28 cellular contexts compared by ENCODE assay signal in the genomic region with DNA sequence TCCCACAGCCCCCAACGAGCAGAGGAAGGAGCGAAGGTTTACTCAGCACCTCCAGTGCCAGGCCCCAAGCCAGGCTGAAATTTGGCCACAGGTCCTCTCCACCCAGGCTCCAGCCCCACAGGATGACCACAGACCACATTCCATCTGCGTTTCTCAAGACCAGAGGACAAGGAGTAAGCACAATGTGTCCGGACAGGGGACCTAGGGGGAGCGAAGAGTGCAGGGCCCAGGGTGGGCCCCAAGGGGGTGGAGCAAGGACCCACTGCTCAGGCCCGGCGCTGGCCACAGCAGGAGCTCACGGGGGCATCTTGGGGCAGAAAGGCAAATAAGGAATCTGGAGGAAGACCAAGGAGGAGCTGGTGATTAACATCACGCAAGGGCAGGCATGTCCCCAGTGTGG.
A peak's percentile ranks its signal among the peaks of the same experiment; 100 is the strongest.
DNase-seq lines count a peak whose midpoint lies in the region; ATAC-seq, FAIRE-seq and TF ChIP-seq lines count a peak whose summit lies in the region.
"Had no signal": no experiment of that assay in that cellular context is flagged by ENCODE, and none has a peak within 500 bp of the region (broad histone marks: within the 10 kb centered on the region; RNA-seq: fewer than 3 reads in every experiment).

No MANE protein-coding gene starts in this region.

- DNase-seq in right lobe of liver (peak in 2 of 3 donors; percentile 26 to 40), HepG2 (ENCODE audit: low spot score) (no peak), astrocyte of the spinal cord (ENCODE audit: low read depth, low spot score) (peak; percentile 49), hepatic stellate cell (ENCODE audit: low spot score) (peak; percentile 35), NCI-H526 treated with DMSO at 0.1 percent for 48 hours (lab: John Stamatoyannopoulos, UW) (no peak), NCI-H2029 treated with DMSO at 0.1 percent for 48 hours (lab: John Stamatoyannopoulos, UW) (no peak), NCI-H1436 treated with DMSO at 0.1 percent for 48 hours (lab: John Stamatoyannopoulos, UW) (no peak)
- no peak for DNase-seq in activated CD4-positive, alpha-beta T cell treated with anti-CD3 and anti-CD28 coated beads, Interleukin-2, amount 10 ng/mL, durations not matched to agents 7 days and 5 days
- DNase-seq: 8988T; activated B cell treated with CpG ODN at 0.5 μM for 24 hours; activated CD4-positive, alpha-beta memory T cell treated with anti-CD3 and anti-CD28 coated beads, Interleukin-2, amount 10 ng/mL, durations not matched to agents 7 days and 5 days; activated gamma-delta T cell; activated T-cell treated with anti-CD3 and anti-CD28 coated beads for 4 hours; central memory CD4-positive, alpha-beta T cell; head of caudate nucleus; NCI-H1048; NCI-H2081 treated with DMSO at 0.1 percent for 48 hours; NCI-H446 treated with DMSO at 0.1 percent for 48 hours; NK-92 treated with Interleukin-12 subunit alpha and Interleukin-12 subunit beta, amount 100 ng/mL, for 24 hours; Peyer's patch; stimulated activated CD4-positive, alpha-beta T cell treated with anti-CD3 and anti-CD28 coated beads, Interleukin-4, amount 100 ng/mL, for 1 hour had no signal

- H3K79me2 ChIP-seq in HepG2 (ENCODE audit: insufficient read depth, low read length), result no peaks in the 10 kb centered on the region

- no TSS peak for BruUV-seq in HepG2 (replicated peaks; lab: Mats Ljungman, UMichigan)

- no peaks in the 10 kb centered on the region for H3K36me3 Mint-ChIP-seq in activated CD4-positive, alpha-beta T cell treated with anti-CD3 and anti-CD28 coated beads, Interleukin-2, amount 10 ng/mL, durations not matched to agents 7 days and 5 days (ENCODE audit: low read depth)

- no peaks in the 10 kb centered on the region for H3K4me1 Mint-ChIP-seq in activated CD4-positive, alpha-beta T cell treated with anti-CD3 and anti-CD28 coated beads, Interleukin-2, amount 10 ng/mL, durations not matched to agents 7 days and 5 days
- H3K4me1 Mint-ChIP-seq: activated B cell treated with CpG ODN at 0.5 μM for 24 hours; activated CD4-positive, alpha-beta memory T cell treated with anti-CD3 and anti-CD28 coated beads, Interleukin-2, amount 10 ng/mL, durations not matched to agents 7 days and 5 days had no signal

- FAIRE-seq in HepG2 (lab: Jason Lieb, UNC), result no peak
- FAIRE-seq: GM12892 had no signal

- intact Hi-C loops in right lobe of liver (cut with DNase I), result no loop called here
- intact Hi-C loops in HepG2 (cut with micrococcal nuclease; ENCODE audit: unreplicated experiment), result no loop called here

- TF ChIP-seq RAD21 in HepG2 (CRISPR knock-in tag; IDR thresholded peaks at IDR 0.05), result no peak

- H3K27me3 ChIP-seq in right lobe of liver, result no peaks in the 10 kb centered on the region
- H3K27me3 ChIP-seq in HepG2 (ENCODE audit: control insufficient read depth in 1 of 2, insufficient read depth in 2 of 2, low read length in 2 of 2), result no peaks in the 10 kb centered on the region
- H3K27me3 ChIP-seq: left lung, neural progenitor cell, Peyer's patch, upper lobe of left lung had no signal

- no peak overlapping the region for H3K27ac ChIP-seq in right lobe of liver
- H3K27ac ChIP-seq in HepG2 (ENCODE audit: extremely low read length, insufficient read depth, low read length), result no peak overlapping the region
- H3K27ac ChIP-seq: left lung, neural progenitor cell, Peyer's patch, SK-N-MC, upper lobe of left lung had no signal

- WGBS in right lobe of liver (ENCODE audit: insufficient coverage, low coverage, low lambda C conversion rate, missing lambda C conversion rate), result 86% methylated on average over 5 of the region's 9 CpGs
- 97% methylated on average over 9 of the region's 9 CpGs for WGBS in HepG2 (ENCODE audit: low lambda C conversion rate)

- POLR2A ChIA-PET in HepG2 (lab: Yijun Ruan, JAX), result no interaction called here
- POLR2A ChIA-PET in activated CD4-positive, alpha-beta T cell treated with anti-CD3 and anti-CD28 coated beads, Interleukin-2, amount 10 ng/mL, durations not matched to agents 7 days and 5 days (lab: Charles Lee), result no interaction called here

- H3K27me3 Mint-ChIP-seq in activated CD4-positive, alpha-beta T cell treated with anti-CD3 and anti-CD28 coated beads, Interleukin-2, amount 10 ng/mL, durations not matched to agents 7 days and 5 days, result no peaks in the 10 kb centered on the region
- H3K27me3 Mint-ChIP-seq: activated B cell treated with CpG ODN at 0.5 μM for 24 hours; activated CD4-positive, alpha-beta memory T cell treated with anti-CD3 and anti-CD28 coated beads, Interleukin-2, amount 10 ng/mL, durations not matched to agents 7 days and 5 days; stimulated activated naive CD8-positive, alpha-beta T cell treated with anti-CD3 and anti-CD28 coated beads, Interleukin-15, Interleukin-2, amounts not matched to agents 100 ng/mL and 50 ng/mL, for 24 hours had no signal

- ATAC-seq in right lobe of liver (no peak), HepG2 (no peak)
- ATAC-seq: GM23338, left lung had no signal

- H3K4me2 ChIP-seq in HepG2 (ENCODE audit: low read depth, low read length), result no peak overlapping the region
- H3K4me2 ChIP-seq: GM23338, neural progenitor cell had no signal

- no peaks in the 10 kb centered on the region for H3K9me3 Mint-ChIP-seq in activated CD4-positive, alpha-beta T cell treated with anti-CD3 and anti-CD28 coated beads, Interleukin-2, amount 10 ng/mL, durations not matched to agents 7 days and 5 days
- H3K9me3 Mint-ChIP-seq: activated B cell treated with CpG ODN at 0.5 μM for 24 hours; activated CD4-positive, alpha-beta memory T cell treated with anti-CD3 and anti-CD28 coated beads, Interleukin-2, amount 10 ng/mL, durations not matched to agents 7 days and 5 days; stimulated activated naive CD8-positive, alpha-beta T cell treated with anti-CD3 and anti-CD28 coated beads, Interleukin-15, Interleukin-2, amounts not matched to agents 100 ng/mL and 50 ng/mL, for 24 hours had no signal

- TF ChIP-seq POLR2A in right lobe of liver (IDR thresholded peaks at IDR 0.05) (no peak), HepG2 (IDR thresholded peaks at IDR 0.05; ENCODE audit: insufficient read depth in 1 of 2, low read depth in 2 of 2, low read length in 2 of 2) (no peak)

- H3K4me3 Mint-ChIP-seq in activated CD4-positive, alpha-beta T cell treated with anti-CD3 and anti-CD28 coated beads, Interleukin-2, amount 10 ng/mL, durations not matched to agents 7 days and 5 days, result no peak overlapping the region
- H3K4me3 Mint-ChIP-seq: activated B cell treated with CpG ODN at 0.5 μM for 24 hours; activated CD4-positive, alpha-beta memory T cell treated with anti-CD3 and anti-CD28 coated beads, Interleukin-2, amount 10 ng/mL, durations not matched to agents 7 days and 5 days; GM23338; neural progenitor cell; stimulated activated naive CD8-positive, alpha-beta T cell treated with anti-CD3 and anti-CD28 coated beads, Interleukin-15, Interleukin-2, amounts not matched to agents 100 ng/mL and 50 ng/mL, for 24 hours had no signal

- H4K20me1 ChIP-seq in HepG2 (ENCODE audit: insufficient read depth, low read length), result no peaks in the 10 kb centered on the region

- no peak overlapping the region for H3K9ac ChIP-seq in HepG2 (ENCODE audit: insufficient read depth, low read depth, low read length)
- H3K9ac ChIP-seq: neural progenitor cell had no signal

- in situ Hi-C loops in HepG2 (cut with HindIII; ENCODE audit: extremely low pct_ligation_motif_present, low pct_unique_long_range_greater_than_20kb), result no loop called here
- in situ Hi-C loops in astrocyte of the spinal cord (cut with HindIII; ENCODE audit: low sequenced_read_pairs), result no loop called here

- H3K9me3 ChIP-seq in right lobe of liver, result no peaks in the 10 kb centered on the region
- H3K9me3 ChIP-seq in HepG2 (ENCODE audit: low read length), result no peaks in the 10 kb centered on the region
- H3K9me3 ChIP-seq: left lung, Peyer's patch, upper lobe of left lung had no signal

- TF ChIP-seq CTCF in right lobe of liver (IDR thresholded peaks at IDR 0.05) (no peak), HepG2 (CRISPR knock-in tag; IDR thresholded peaks at IDR 0.05) (no peak), astrocyte of the spinal cord (IDR thresholded peaks at IDR 0.05; ENCODE audit: low read depth, low read length) (no peak)

- no peak overlapping the region for H2AFZ ChIP-seq in HepG2 (ENCODE audit: low read length)
- H2AFZ ChIP-seq: GM23338, neural progenitor cell had no signal

- H3K4me1 ChIP-seq in right lobe of liver (no peaks in the 10 kb centered on the region), HepG2 (ENCODE audit: insufficient read depth, low read length) (peaks cover 11% of the 10 kb centered on the region)
- H3K4me1 ChIP-seq: left lung, Peyer's patch, upper lobe of left lung had no signal

- no peak for TF ChIP-seq EP300 in HepG2 (IDR thresholded peaks at IDR 0.05; ENCODE audit: low read depth in 2 of 2, low read length in 2 of 2)
- no peak for TF ChIP-seq EP300 in HepG2 (CRISPR knock-in tag; IDR thresholded peaks at IDR 0.05; ENCODE audit: borderline replicate concordance)

- no peak overlapping the region for H3K4me3 ChIP-seq in right lobe of liver
- H3K4me3 ChIP-seq in HepG2 (replicated peaks in 1 of 3; ENCODE audit: insufficient read depth in 1 of 3, low read depth in 2 of 3, low read length in 3 of 3), result no peak overlapping the region
- H3K4me3 ChIP-seq in astrocyte of the spinal cord (ENCODE audit: low read depth, low read length), result no peak overlapping the region
- H3K4me3 ChIP-seq: GM23338, left lung, neural progenitor cell, Peyer's patch, SK-N-MC, upper lobe of left lung had no signal

- CTCF ChIA-PET in HepG2 (lab: Yijun Ruan, JAX; ENCODE audit: low intra/inter-chr PET ratio, low total read pairs), result no interaction called here
- CTCF ChIA-PET in activated CD4-positive, alpha-beta T cell treated with anti-CD3 and anti-CD28 coated beads, Interleukin-2, amount 10 ng/mL, durations not matched to agents 7 days and 5 days (lab: Charles Lee), result no interaction called here

- no peaks in the 10 kb centered on the region for H3K36me3 ChIP-seq in right lobe of liver
- peaks cover 3 to 27% of the 10 kb centered on the region in 2 experiments; a peak in 4 of 5 replicates for H3K36me3 ChIP-seq in HepG2 (replicated peaks in 1 of 2; ENCODE audit: control insufficient read depth in 1 of 2, insufficient read depth in 2 of 2, low read length in 2 of 2)
- H3K36me3 ChIP-seq: Peyer's patch had no signal

- H3K27ac Mint-ChIP-seq in activated CD4-positive, alpha-beta T cell treated with anti-CD3 and anti-CD28 coated beads, Interleukin-2, amount 10 ng/mL, durations not matched to agents 7 days and 5 days, result no peak overlapping the region
- H3K27ac Mint-ChIP-seq: activated B cell treated with CpG ODN at 0.5 μM for 24 hours; activated CD4-positive, alpha-beta memory T cell treated with anti-CD3 and anti-CD28 coated beads, Interleukin-2, amount 10 ng/mL, durations not matched to agents 7 days and 5 days; GM23338; neural progenitor cell; stimulated activated naive CD8-positive, alpha-beta T cell treated with anti-CD3 and anti-CD28 coated beads, Interleukin-15, Interleukin-2, amounts not matched to agents 100 ng/mL and 50 ng/mL, for 24 hours had no signal

TF ChIP-seq in HepG2, 621 proteins besides CTCF, POLR2A, EP300 and RAD21:
- TF ChIP-seq, protein P1, sequence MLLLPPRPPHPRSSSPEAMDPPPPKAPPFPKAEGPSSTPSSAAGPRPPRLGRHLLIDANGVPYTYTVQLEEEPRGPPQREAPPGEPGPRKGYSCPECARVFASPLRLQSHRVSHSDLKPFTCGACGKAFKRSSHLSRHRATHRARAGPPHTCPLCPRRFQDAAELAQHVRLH (CRISPR knock-in tag; IDR thresholded peaks at IDR 0.05; ENCODE audit: borderline replicate concordance, low read depth), result no peak
- TF ChIP-seq HMG20A (CRISPR knock-in tag; IDR thresholded peaks at IDR 0.05; ENCODE audit: borderline replicate concordance), result no peak

Comparison
In these comparisons a context has a peak if more than half of its experiments do, and no peak if none do; other contexts are left out.
1. DNase-seq: peak in right lobe of liver (2 of 3), astrocyte of the spinal cord (single experiment) and hepatic stellate cell (single experiment); none in HepG2 (single experiment), NCI-H526 treated with DMSO at 0.1 percent for 48 hours (single experiment), NCI-H2029 treated with DMSO at 0.1 percent for 48 hours (single experiment), activated CD4-positive, alpha-beta T cell treated with anti-CD3 and anti-CD28 coated beads, Interleukin-2, amount 10 ng/mL, durations not matched to agents 7 days and 5 days (single experiment) and NCI-H1436 treated with DMSO at 0.1 percent for 48 hours (single experiment).